ENCODE assay signal across 18 cellular contexts in the genomic region with DNA sequence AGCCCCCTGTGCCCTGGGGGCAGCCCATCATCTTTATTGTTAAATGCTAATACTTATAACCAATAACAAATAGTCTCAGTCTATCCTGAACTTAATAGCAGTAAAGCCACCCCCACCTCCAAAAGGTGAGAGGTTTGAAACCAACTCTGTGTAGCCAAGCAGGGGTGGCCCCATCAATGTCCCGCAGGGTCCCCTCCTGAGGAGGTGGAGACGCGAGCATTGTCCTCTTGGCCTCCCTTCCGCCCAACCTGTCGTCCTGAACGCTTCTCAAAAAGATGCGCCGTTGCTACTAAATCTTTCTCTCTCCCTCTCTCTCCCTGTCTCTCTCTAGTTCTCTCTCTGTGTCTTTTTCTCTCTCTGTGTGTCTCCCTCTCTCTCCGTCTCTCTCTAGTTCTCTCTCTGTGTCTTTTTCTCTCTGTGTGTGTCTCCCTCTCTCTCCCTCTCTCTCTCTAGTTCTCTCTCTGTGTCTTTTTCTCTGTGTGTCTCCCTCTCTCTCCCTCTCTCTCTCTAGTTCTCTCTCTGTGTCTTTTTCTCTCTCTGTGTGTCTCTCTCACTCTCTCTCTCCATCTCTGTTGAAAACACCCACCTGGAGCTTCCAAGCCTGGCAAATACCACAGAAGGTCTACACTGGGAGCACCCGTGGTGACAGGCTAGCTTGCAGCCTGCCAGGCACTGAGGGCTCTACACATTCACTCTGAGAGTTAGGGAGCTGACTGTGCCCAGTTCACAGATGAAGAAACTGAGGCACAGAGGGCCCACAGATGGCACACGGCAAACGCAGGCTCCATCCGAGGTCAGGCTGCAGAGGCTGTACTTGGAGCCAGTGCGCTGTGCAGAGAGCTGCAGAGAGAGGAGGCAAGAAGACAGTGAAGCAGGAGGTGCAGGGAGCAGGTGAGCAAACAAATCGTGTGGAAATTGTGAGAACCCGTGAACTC.
DNase-seq lines count a peak whose midpoint lies in the region; ATAC-seq, FAIRE-seq and TF ChIP-seq lines count a peak whose summit lies in the region.
"Had no signal": no experiment of that assay in that cellular context is flagged by ENCODE, and none has a peak within 500 bp of the region (broad histone marks: within the 10 kb centered on the region; RNA-seq: fewer than 3 reads in every experiment).

No MANE protein-coding gene starts in this region.

- CTCF ChIA-PET in HepG2 (lab: Yijun Ruan, JAX; ENCODE audit: low intra/inter-chr PET ratio, low total read pairs): no interaction called here

- H2AFZ ChIP-seq in HepG2 (ENCODE audit: low read length) (no peak overlapping the region), GM23338 (no peak overlapping the region)
- H2AFZ ChIP-seq: GM23248 had no signal

- no peak for TF ChIP-seq RAD21 in HepG2 (CRISPR knock-in tag; IDR thresholded peaks at IDR 0.05)

- DNase-seq in HepG2 (ENCODE audit: low spot score) (no peak), right lobe of liver (no peak), mesenteric fat pad (ENCODE audit: low spot score) (peak; percentile 65), sciatic nerve (ENCODE audit: low spot score) (peak; percentile 37), GM23338 (ENCODE audit: low spot score) (no peak), NCI-H1417 treated with DMSO at 0.1 percent for 48 hours (lab: John Stamatoyannopoulos, UW) (no peak)
- DNase-seq: BE2C, DND-41, GM23248, Karpas-422, NCI-H1930, NCI-H69, SIG-M5, T-helper 1 cell had no signal

- peaks cover 7% of the 10 kb centered on the region for H3K9me3 Mint-ChIP-seq in GM23338

- H3K27me3 ChIP-seq in HepG2 (ENCODE audit: control insufficient read depth in 1 of 2, insufficient read depth in 2 of 2, low read length in 2 of 2) (peaks cover 3 to 34% of the 10 kb centered on the region in 2 experiments; a peak in 3 of 5 replicates), right lobe of liver (no peaks in the 10 kb centered on the region), GM23338 (ENCODE audit: insufficient read depth) (no peaks in the 10 kb centered on the region)
- H3K27me3 ChIP-seq: BE2C had no signal

- H3K9me3 ChIP-seq in HepG2 (ENCODE audit: low read length) (no peaks in the 10 kb centered on the region), right lobe of liver (no peaks in the 10 kb centered on the region)

- intact Hi-C loops in HepG2 (cut with micrococcal nuclease; ENCODE audit: unreplicated experiment) (no loop called here), right lobe of liver (cut with DNase I) (no loop called here), sciatic nerve (cut with DNase I) (no loop called here)

- TF ChIP-seq EP300 in HepG2 (IDR thresholded peaks at IDR 0.05; ENCODE audit: low read depth in 2 of 2, low read length in 2 of 2): no peak
- TF ChIP-seq EP300 in HepG2 (CRISPR knock-in tag; IDR thresholded peaks at IDR 0.05; ENCODE audit: borderline replicate concordance): no peak

- FAIRE-seq in HepG2 (lab: Jason Lieb, UNC): no peak
- FAIRE-seq: A549, GM12878 had no signal

- POLR2A ChIA-PET in HepG2 (lab: Yijun Ruan, JAX): no interaction called here

- peaks cover 34% of the 10 kb centered on the region for H3K4me1 ChIP-seq in HepG2 (ENCODE audit: insufficient read depth, low read length)
- no peaks in the 10 kb centered on the region for H3K4me1 ChIP-seq in right lobe of liver
- no peaks in the 10 kb centered on the region for H3K4me1 ChIP-seq in GM23338 (ENCODE audit: insufficient read depth)
- H3K4me1 ChIP-seq: BE2C had no signal

- H3K27ac Mint-ChIP-seq in GM23338: no peak overlapping the region

- no peaks in the 10 kb centered on the region; the same call in 2 of the 3 replicates for H3K36me3 Mint-ChIP-seq in GM23338 (ENCODE audit: low read depth)

- H3K36me3 ChIP-seq in HepG2 (replicated peaks in 1 of 2; ENCODE audit: control insufficient read depth in 1 of 2, insufficient read depth in 2 of 2, low read length in 2 of 2): no peaks in the 10 kb centered on the region
- H3K36me3 ChIP-seq in right lobe of liver: no peaks in the 10 kb centered on the region
- H3K36me3 ChIP-seq in GM23338 (ENCODE audit: insufficient read depth): no peaks in the 10 kb centered on the region
- H3K36me3 ChIP-seq: BE2C had no signal

- BruUV-seq in HepG2 (replicated peaks; lab: Mats Ljungman, UMichigan): no TSS peak

- peaks cover 14% of the 10 kb centered on the region for H3K27me3 Mint-ChIP-seq in GM23338 (ENCODE audit: insufficient read depth, low read depth, poor library complexity)

- no peak overlapping the region for H3K4me3 Mint-ChIP-seq in GM23338

- H3K4me3 ChIP-seq in HepG2 (replicated peaks in 1 of 3; ENCODE audit: insufficient read depth in 1 of 3, low read depth in 2 of 3, low read length in 3 of 3) (no peak overlapping the region), right lobe of liver (no peak overlapping the region), GM23338 (no peak overlapping the region)
- H3K4me3 ChIP-seq: A549, GM12878, GM23248 had no signal

- TF ChIP-seq POLR2A in HepG2 (IDR thresholded peaks at IDR 0.05; ENCODE audit: insufficient read depth in 1 of 2, low read depth in 2 of 2, low read length in 2 of 2) (no peak), right lobe of liver (IDR thresholded peaks at IDR 0.05) (no peak)

- TF ChIP-seq CTCF in HepG2 (CRISPR knock-in tag; IDR thresholded peaks at IDR 0.05) (no peak), right lobe of liver (IDR thresholded peaks at IDR 0.05) (no peak), GM23338 (conservative IDR thresholded peaks at IDR 0.05; ENCODE audit: low read depth in 2 of 2) (no peak)

- WGBS in HepG2 (ENCODE audit: low lambda C conversion rate): 46% methylated on average over 16 of the region's 16 CpGs
- 63% methylated on average over 10 of the region's 16 CpGs for WGBS in right lobe of liver (ENCODE audit: insufficient coverage, low coverage, low lambda C conversion rate, missing lambda C conversion rate)

- H3K27ac ChIP-seq in HepG2 (ENCODE audit: extremely low read length, insufficient read depth, low read length): no peak overlapping the region
- H3K27ac ChIP-seq in right lobe of liver: no peak overlapping the region
- H3K27ac ChIP-seq in GM23338 (ENCODE audit: low read depth): no peak overlapping the region
- H3K27ac ChIP-seq: A549, GM23248 had no signal

- no peaks in the 10 kb centered on the region for H3K4me1 Mint-ChIP-seq in GM23338

- no peaks in the 10 kb centered on the region for H3F3A ChIP-seq in GM23338 (replicated peaks; ENCODE audit: low read depth)

- H4K20me1 ChIP-seq in HepG2 (ENCODE audit: insufficient read depth, low read length) (no peaks in the 10 kb centered on the region), GM23338 (replicated peaks; ENCODE audit: insufficient read depth) (no peaks in the 10 kb centered on the region)

- no peak overlapping the region for H3K9ac ChIP-seq in HepG2 (ENCODE audit: insufficient read depth, low read depth, low read length)
- H3K9ac ChIP-seq: GM23248 had no signal

- no peaks in the 10 kb centered on the region for H3K9me2 ChIP-seq in GM23338 (ENCODE audit: insufficient read depth)

- H3K79me2 ChIP-seq in HepG2 (ENCODE audit: insufficient read depth, low read length): no peaks in the 10 kb centered on the region
- no peaks in the 10 kb centered on the region for H3K79me2 ChIP-seq in GM23338 (replicated peaks; ENCODE audit: insufficient read depth)

- in situ Hi-C loops in HepG2 (cut with HindIII; ENCODE audit: extremely low pct_ligation_motif_present, low pct_unique_long_range_greater_than_20kb): no loop called here

- H3K4me2 ChIP-seq in HepG2 (ENCODE audit: low read depth, low read length) (no peak overlapping the region), GM23338 (no peak overlapping the region)
- H3K4me2 ChIP-seq: A549 had no signal

- ATAC-seq in HepG2 (no peak; the same call in 2 of the 3 replicates), right lobe of liver (no peak), sciatic nerve (no peak), HG03280 (IDR thresholded peaks at IDR 0.05; ENCODE audit: unreplicated experiment) (no peak), GM23338 (no peak)
- ATAC-seq: A549, GM12878, Panc1 had no signal

TF ChIP-seq in HepG2, 621 proteins besides CTCF, POLR2A, EP300 and RAD21 (continues in another document):
- TF ChIP-seq THAP11 (CRISPR knock-in tag; IDR thresholded peaks at IDR 0.05) (no peak), PCBP1 (IDR thresholded peaks at IDR 0.05; ENCODE audit: borderline replicate concordance, low read depth, low read length) (no peak), ZNF660 (CRISPR knock-in tag; IDR thresholded peaks at IDR 0.05; ENCODE audit: borderline replicate concordance, low read depth) (no peak), IKZF1 (IDR thresholded peaks at IDR 0.05) (0 out of 2 replicates have a peak, but pooled peaks have one; percentile 56), KDM6A (CRISPR knock-in tag; IDR thresholded peaks at IDR 0.05; ENCODE audit: low read depth) (no peak), BRD4 (CRISPR knock-in tag; IDR thresholded peaks at IDR 0.05) (no peak), ZNF562 (CRISPR knock-in tag; IDR thresholded peaks at IDR 0.05; ENCODE audit: borderline replicate concordance) (no peak)

TF ChIP-seq in GM23338, 12 proteins besides CTCF, POLR2A, EP300 and RAD21 (continues in another document):
- TF ChIP-seq JUNB (IDR thresholded peaks at IDR 0.05; ENCODE audit: unreplicated experiment) (no peak), ZNF114 (CRISPR knock-in tag; IDR thresholded peaks at IDR 0.05) (no peak), POLR2AphosphoS5 (IDR thresholded peaks at IDR 0.05; ENCODE audit: low read depth) (no peak), ZNF331 (CRISPR knock-in tag; IDR thresholded peaks at IDR 0.05; ENCODE audit: low read depth) (no peak)
- TF ChIP-seq, protein P1, sequence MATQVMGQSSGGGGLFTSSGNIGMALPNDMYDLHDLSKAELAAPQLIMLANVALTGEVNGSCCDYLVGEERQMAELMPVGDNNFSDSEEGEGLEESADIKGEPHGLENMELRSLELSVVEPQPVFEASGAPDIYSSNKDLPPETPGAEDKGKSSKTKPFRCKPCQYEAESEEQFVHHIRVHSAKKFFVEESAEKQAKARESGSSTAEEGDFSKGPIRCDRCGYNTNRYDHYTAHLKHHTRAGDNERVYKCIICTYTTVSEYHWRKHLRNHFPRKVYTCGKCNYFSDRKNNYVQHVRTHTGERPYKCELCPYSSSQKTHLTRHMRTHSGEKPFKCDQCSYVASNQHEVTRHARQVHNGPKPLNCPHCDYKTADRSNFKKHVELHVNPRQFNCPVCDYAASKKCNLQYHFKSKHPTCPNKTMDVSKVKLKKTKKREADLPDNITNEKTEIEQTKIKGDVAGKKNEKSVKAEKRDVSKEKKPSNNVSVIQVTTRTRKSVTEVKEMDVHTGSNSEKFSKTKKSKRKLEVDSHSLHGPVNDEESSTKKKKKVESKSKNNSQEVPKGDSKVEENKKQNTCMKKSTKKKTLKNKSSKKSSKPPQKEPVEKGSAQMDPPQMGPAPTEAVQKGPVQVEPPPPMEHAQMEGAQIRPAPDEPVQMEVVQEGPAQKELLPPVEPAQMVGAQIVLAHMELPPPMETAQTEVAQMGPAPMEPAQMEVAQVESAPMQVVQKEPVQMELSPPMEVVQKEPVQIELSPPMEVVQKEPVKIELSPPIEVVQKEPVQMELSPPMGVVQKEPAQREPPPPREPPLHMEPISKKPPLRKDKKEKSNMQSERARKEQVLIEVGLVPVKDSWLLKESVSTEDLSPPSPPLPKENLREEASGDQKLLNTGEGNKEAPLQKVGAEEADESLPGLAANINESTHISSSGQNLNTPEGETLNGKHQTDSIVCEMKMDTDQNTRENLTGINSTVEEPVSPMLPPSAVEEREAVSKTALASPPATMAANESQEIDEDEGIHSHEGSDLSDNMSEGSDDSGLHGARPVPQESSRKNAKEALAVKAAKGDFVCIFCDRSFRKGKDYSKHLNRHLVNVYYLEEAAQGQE (IDR thresholded peaks at IDR 0.05; ENCODE audit: unreplicated experiment): no peak

Comparison
In these comparisons a context has a peak if more than half of its experiments do, and no peak if none do; other contexts are left out.
1. DNase-seq: peak in mesenteric fat pad (single experiment) and sciatic nerve (single experiment); none in HepG2 (single experiment), right lobe of liver (0 of 3), GM23338 (single experiment) and NCI-H1417 treated with DMSO at 0.1 percent for 48 hours (single experiment).